7 cellular contexts compared by ENCODE assay signal in the genomic region with DNA sequence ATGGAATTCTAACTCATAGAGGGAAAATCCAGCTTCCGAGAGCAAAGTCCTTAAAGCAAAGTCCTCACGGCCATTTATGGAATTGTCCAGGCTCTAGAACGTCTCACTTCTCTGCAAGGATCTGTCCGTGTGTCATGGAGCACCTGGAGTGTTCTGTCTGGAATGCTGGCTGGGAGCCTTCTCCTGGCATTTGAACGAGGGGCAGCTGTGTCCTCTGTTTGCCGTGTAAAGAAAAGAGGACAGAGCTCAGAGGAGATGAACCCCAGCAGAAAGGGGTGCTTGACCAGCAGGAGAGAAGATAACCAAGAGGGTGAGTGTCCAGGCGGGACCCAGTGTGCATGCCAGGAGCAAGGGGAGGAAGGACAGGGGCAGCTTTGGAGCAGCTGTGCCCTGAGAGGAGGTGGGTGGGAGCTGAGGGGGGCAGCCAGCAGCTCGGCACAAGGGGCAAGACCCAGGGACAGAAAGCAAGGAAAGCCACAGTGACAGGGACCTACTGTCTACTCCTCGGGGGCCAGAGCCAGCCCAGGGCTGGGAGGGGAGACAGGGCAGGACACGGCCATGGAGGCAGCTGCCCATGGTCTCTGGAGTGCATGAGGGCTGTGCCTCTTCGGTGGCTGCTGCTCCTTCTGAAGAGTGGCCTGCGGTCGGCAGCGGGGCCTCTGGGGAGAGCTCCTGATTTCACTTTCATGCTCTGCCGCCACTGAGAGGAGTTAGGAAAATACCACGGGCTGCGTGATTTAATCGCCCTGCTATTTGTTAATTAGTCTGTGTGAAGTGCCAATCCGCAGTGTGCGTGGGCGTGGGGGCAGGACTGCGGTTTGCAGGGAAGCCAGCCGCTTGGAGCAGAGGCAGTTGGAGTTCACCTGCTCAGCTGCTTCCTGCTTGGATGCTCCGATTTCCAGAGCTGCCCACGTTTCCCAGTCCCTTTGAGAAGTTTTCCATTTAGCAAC.
DNase-seq lines count a peak whose midpoint lies in the region; TF ChIP-seq lines count a peak whose summit lies in the region.

No MANE protein-coding gene starts in this region.

- in situ Hi-C loops in GM13976 (cut with MboI; ENCODE audit: low sequenced_read_pairs, unreplicated experiment), result no loop called here

- H3K36me3 ChIP-seq in OCI-LY3 (replicated peaks; ENCODE audit: low read depth, low read length), result no peaks in the 10 kb centered on the region

- no peak overlapping the region for H2AFZ ChIP-seq in OCI-LY3 (ENCODE audit: low read depth, low read length)

- H3K27me3 ChIP-seq in OCI-LY3 (ENCODE audit: low read depth, low read length), result peaks cover 44% of the 10 kb centered on the region

- no peak for TF ChIP-seq CTCF in OCI-LY3 (IDR thresholded peaks at IDR 0.05; ENCODE audit: low read depth, low read length)
- TF ChIP-seq CTCF in epithelial cell of proximal tubule (conservative IDR thresholded peaks at IDR 0.05; ENCODE audit: low read depth, low read length), result no peak
- TF ChIP-seq CTCF in GM13976 (IDR thresholded peaks at IDR 0.05; ENCODE audit: borderline replicate concordance, control extremely low read depth, extremely low read depth, insufficient read depth, missing control alignments), result no peak
- no peak for TF ChIP-seq CTCF in GM10266 (IDR thresholded peaks at IDR 0.05; ENCODE audit: control insufficient read depth, insufficient read depth, low read depth, missing control alignments)

- peaks cover 25% of the 10 kb centered on the region for H3K4me1 ChIP-seq in OCI-LY3 (ENCODE audit: low read length)

- H3K9me3 ChIP-seq in OCI-LY3 (ENCODE audit: insufficient read depth, low read length), result no peaks in the 10 kb centered on the region

- H3K79me2 ChIP-seq in OCI-LY3 (ENCODE audit: low read length), result no peaks in the 10 kb centered on the region

- peak overlapping the region; percentile 77 for H3K4me2 ChIP-seq in OCI-LY3 (ENCODE audit: low read length)

- no peak overlapping the region for H3K27ac ChIP-seq in OCI-LY3 (ENCODE audit: low read length)

- DNase-seq in LHCN-M2 (ENCODE audit: low read depth), result peak; percentile 93
- DNase-seq in epithelial cell of proximal tubule (ENCODE audit: low read depth), result peak; percentile 93
- DNase-seq in skeletal muscle cell (ENCODE audit: low read depth), result peak; percentile 13
- no peak for DNase-seq in amniotic stem cell (lab: John Stamatoyannopoulos, UW)
- no peak for DNase-seq in GM13976 (ENCODE audit: low spot score)
- no peak for DNase-seq in GM10266 (ENCODE audit: extremely low spot score)

- H3K4me3 ChIP-seq in OCI-LY3 (ENCODE audit: low read length) (peak overlapping the region; percentile 69), epithelial cell of proximal tubule (ENCODE audit: low read depth, low read length) (peak overlapping the region; percentile 50), skeletal muscle cell (ENCODE audit: low read depth, low read length) (no peak overlapping the region)

- H4K20me1 ChIP-seq in OCI-LY3 (ENCODE audit: insufficient read depth, low read length), result no peaks in the 10 kb centered on the region; the same call in 1 of the 2 replicates

- H3K9ac ChIP-seq in OCI-LY3 (ENCODE audit: low read length), result no peak overlapping the region

Comparison
In these comparisons a context has a peak if more than half of its experiments do, and no peak if none do; other contexts are left out.
1. DNase-seq: peak in LHCN-M2 (single experiment), epithelial cell of proximal tubule (single experiment) and skeletal muscle cell (single experiment); none in amniotic stem cell (single experiment), GM13976 (single experiment) and GM10266 (single experiment).